14 cellular contexts compared by ENCODE assay signal in genomic region chr7:21851445-21852043, GRCh38.
A peak's percentile ranks its signal among the peaks of the same experiment; 100 is the strongest.
DNase-seq lines count a peak whose midpoint lies in the region; ATAC-seq and TF ChIP-seq lines count a peak whose summit lies in the region.
"Had no signal": no experiment of that assay in that cellular context is flagged by ENCODE, and none has a peak within 500 bp of the region (broad histone marks: within the 10 kb centered on the region; RNA-seq: fewer than 3 reads in every experiment).

No MANE protein-coding gene starts in this region.

- in situ Hi-C loops in brain microvascular endothelial cell (cut with HindIII; ENCODE audit: low pct_ligation_motif_present, low sequenced_read_pairs): no loop called here

- POLR2A ChIA-PET in Caco-2 (lab: Charles Lee): no interaction called here

- no peak overlapping the region for H3K27ac Mint-ChIP-seq in Caco-2 (ENCODE audit: unreplicated experiment)
- H3K27ac Mint-ChIP-seq: memory B cell had no signal

- no peaks in the 10 kb centered on the region for H3K36me3 Mint-ChIP-seq in activated T-cell treated with anti-CD3 and anti-CD28 coated beads, Interleukin-2, amount 50 U/mL, for 4 hours (ENCODE audit: insufficient read depth)
- no peaks in the 10 kb centered on the region for H3K36me3 Mint-ChIP-seq in Caco-2 (ENCODE audit: insufficient read depth, unreplicated experiment)

- CTCF ChIA-PET in Caco-2 (lab: Charles Lee): no interaction called here

- no peaks in the 10 kb centered on the region for H3K79me2 ChIP-seq in osteoblast (ENCODE audit: insufficient read depth, low read length)

- H3K4me3 ChIP-seq in SJCRH30 (peak overlapping the region; percentile 20), brain microvascular endothelial cell (ENCODE audit: low read depth, low read length) (no peak overlapping the region), osteoblast (ENCODE audit: insufficient read depth, low read length) (no peak overlapping the region), colonic mucosa (no peak overlapping the region), right lobe of liver (no peak overlapping the region), Caco-2 (ENCODE audit: low read depth, low read length) (no peak overlapping the region)
- H3K4me3 ChIP-seq: vagina had no signal

- TF ChIP-seq CTCF in brain microvascular endothelial cell (IDR thresholded peaks at IDR 0.05; ENCODE audit: low read depth, low read length, missing control alignments) (no peak), osteoblast (IDR thresholded peaks at IDR 0.05; ENCODE audit: extremely low read depth, low read depth, low read length) (no peak), colonic mucosa (IDR thresholded peaks at IDR 0.05) (no peak), right lobe of liver (IDR thresholded peaks at IDR 0.05) (no peak), Caco-2 (IDR thresholded peaks at IDR 0.05; ENCODE audit: insufficient read depth in 1 of 2, low read depth in 1 of 2, low read length in 1 of 2, severe bottlenecking in 1 of 2, unreplicated experiment in 1 of 2) (no peak)

- no peak for TF ChIP-seq POLR2A in right lobe of liver (IDR thresholded peaks at IDR 0.05)

- no peaks in the 10 kb centered on the region for H3K27me3 Mint-ChIP-seq in activated T-cell treated with anti-CD3 and anti-CD28 coated beads, Interleukin-2, amount 50 U/mL, for 4 hours (ENCODE audit: low read depth)
- H3K27me3 Mint-ChIP-seq in Caco-2 (ENCODE audit: insufficient read depth, unreplicated experiment): peaks cover 10% of the 10 kb centered on the region

- peaks cover 3% of the 10 kb centered on the region; the same call in 1 of the 2 replicates for H3K4me1 ChIP-seq in SJCRH30
- no peaks in the 10 kb centered on the region for H3K4me1 ChIP-seq in osteoblast (ENCODE audit: insufficient read depth, low read length)
- no peaks in the 10 kb centered on the region for H3K4me1 ChIP-seq in colonic mucosa
- H3K4me1 ChIP-seq in right lobe of liver: no peaks in the 10 kb centered on the region
- H3K4me1 ChIP-seq in Caco-2: no peaks in the 10 kb centered on the region
- H3K4me1 ChIP-seq: vagina had no signal

- no peaks in the 10 kb centered on the region for H3K36me3 ChIP-seq in SJCRH30
- H3K36me3 ChIP-seq in brain microvascular endothelial cell (replicated peaks): no peaks in the 10 kb centered on the region
- H3K36me3 ChIP-seq in osteoblast (ENCODE audit: insufficient read depth, low read length): no peaks in the 10 kb centered on the region
- H3K36me3 ChIP-seq in colonic mucosa: no peaks in the 10 kb centered on the region
- no peaks in the 10 kb centered on the region for H3K36me3 ChIP-seq in right lobe of liver
- no peaks in the 10 kb centered on the region for H3K36me3 ChIP-seq in Caco-2 (ENCODE audit: control insufficient read depth, insufficient read depth, low read length)
- H3K36me3 ChIP-seq: vagina had no signal

- H3K27me3 ChIP-seq in SJCRH30 (no peaks in the 10 kb centered on the region), brain microvascular endothelial cell (replicated peaks) (no peaks in the 10 kb centered on the region), osteoblast (ENCODE audit: insufficient read depth, low read length) (no peaks in the 10 kb centered on the region), colonic mucosa (no peaks in the 10 kb centered on the region), right lobe of liver (no peaks in the 10 kb centered on the region), Caco-2 (replicated peaks; ENCODE audit: control insufficient read depth, insufficient read depth, low read length) (no peaks in the 10 kb centered on the region)
- H3K27me3 ChIP-seq: vagina had no signal

- no peaks in the 10 kb centered on the region for H4K20me1 ChIP-seq in osteoblast (ENCODE audit: insufficient read depth, low read length)

- no peak overlapping the region for H3K9ac ChIP-seq in colonic mucosa (ENCODE audit: low read depth in 2 of 2, low read length in 2 of 2)

- no peaks in the 10 kb centered on the region for H3K9me3 ChIP-seq in SJCRH30 (replicated peaks)
- no peaks in the 10 kb centered on the region for H3K9me3 ChIP-seq in osteoblast (ENCODE audit: low read depth, low read length)
- no peaks in the 10 kb centered on the region for H3K9me3 ChIP-seq in colonic mucosa
- H3K9me3 ChIP-seq in right lobe of liver: no peaks in the 10 kb centered on the region
- H3K9me3 ChIP-seq in Caco-2: peaks cover 4% of the 10 kb centered on the region; the same call in 1 of the 2 replicates
- H3K9me3 ChIP-seq: vagina had no signal

- 56% methylated on average over 6 of the region's 6 CpGs for WGBS in right lobe of liver (ENCODE audit: insufficient coverage, low coverage, low lambda C conversion rate, missing lambda C conversion rate)

- intact Hi-C loops in colonic mucosa (cut with DNase I) (no loop called here), right lobe of liver (cut with DNase I) (no loop called here), Caco-2 (cut with micrococcal nuclease; ENCODE audit: unreplicated experiment) (no loop called here)

- H3K27ac ChIP-seq in SJCRH30: no peak overlapping the region
- peak overlapping the region; percentile 62 for H3K27ac ChIP-seq in brain microvascular endothelial cell
- no peak overlapping the region for H3K27ac ChIP-seq in osteoblast (ENCODE audit: low read depth, low read length)
- H3K27ac ChIP-seq in colonic mucosa: no peak overlapping the region
- H3K27ac ChIP-seq in right lobe of liver: no peak overlapping the region
- H3K27ac ChIP-seq: vagina had no signal

- DNase-seq in activated T-cell treated with anti-CD3 and anti-CD28 coated beads, Interleukin-2, amount 50 U/mL, for 4 hours: no peak
- DNase-seq in activated T-cell treated with anti-CD3 and anti-CD28 coated beads for 4 hours (no peak), SJCRH30 (no peak), brain microvascular endothelial cell (peak; percentile 6), osteoblast (ENCODE audit: insufficient read length, low spot score, missing footprints) (no peak), colonic mucosa (no peak), right lobe of liver (no peak), Caco-2 (no peak)
- DNase-seq: H7, Kasumi-1, NCI-H1436, NCI-H2227 treated with DMSO at 0.1 percent for 48 hours had no signal

- no TSS peak for BruUV-seq in Caco-2 (replicated peaks; lab: Mats Ljungman, UMichigan)

- no peaks in the 10 kb centered on the region for H3K9me3 Mint-ChIP-seq in activated T-cell treated with anti-CD3 and anti-CD28 coated beads, Interleukin-2, amount 50 U/mL, for 4 hours
- peaks cover 10% of the 10 kb centered on the region for H3K9me3 Mint-ChIP-seq in Caco-2 (ENCODE audit: unreplicated experiment)

- H3K4me1 Mint-ChIP-seq in activated T-cell treated with anti-CD3 and anti-CD28 coated beads, Interleukin-2, amount 50 U/mL, for 4 hours (ENCODE audit: low read depth): peaks cover 24% of the 10 kb centered on the region
- H3K4me1 Mint-ChIP-seq in Caco-2 (ENCODE audit: low read depth, unreplicated experiment): no peaks in the 10 kb centered on the region
- H3K4me1 Mint-ChIP-seq: memory B cell had no signal

- H2AFZ ChIP-seq in osteoblast (ENCODE audit: low read length): peak overlapping the region; percentile 0

- H3K4me2 ChIP-seq in osteoblast (ENCODE audit: insufficient read depth, low read length): no peak overlapping the region

- H3K4me3 Mint-ChIP-seq in activated T-cell treated with anti-CD3 and anti-CD28 coated beads, Interleukin-2, amount 50 U/mL, for 4 hours: peak overlapping the region; percentile 68
- H3K4me3 Mint-ChIP-seq in Caco-2 (ENCODE audit: unreplicated experiment): no peak overlapping the region
- H3K4me3 Mint-ChIP-seq: memory B cell had no signal

- ATAC-seq in activated T-cell treated with anti-CD3 and anti-CD28 coated beads, Interleukin-2, amount 50 U/mL, for 4 hours: peak in 1 of 2 donors; percentile 30
- no peak for ATAC-seq in right lobe of liver
